Comparison of ENCODE assay signal across 8 cellular contexts in the genomic region with DNA sequence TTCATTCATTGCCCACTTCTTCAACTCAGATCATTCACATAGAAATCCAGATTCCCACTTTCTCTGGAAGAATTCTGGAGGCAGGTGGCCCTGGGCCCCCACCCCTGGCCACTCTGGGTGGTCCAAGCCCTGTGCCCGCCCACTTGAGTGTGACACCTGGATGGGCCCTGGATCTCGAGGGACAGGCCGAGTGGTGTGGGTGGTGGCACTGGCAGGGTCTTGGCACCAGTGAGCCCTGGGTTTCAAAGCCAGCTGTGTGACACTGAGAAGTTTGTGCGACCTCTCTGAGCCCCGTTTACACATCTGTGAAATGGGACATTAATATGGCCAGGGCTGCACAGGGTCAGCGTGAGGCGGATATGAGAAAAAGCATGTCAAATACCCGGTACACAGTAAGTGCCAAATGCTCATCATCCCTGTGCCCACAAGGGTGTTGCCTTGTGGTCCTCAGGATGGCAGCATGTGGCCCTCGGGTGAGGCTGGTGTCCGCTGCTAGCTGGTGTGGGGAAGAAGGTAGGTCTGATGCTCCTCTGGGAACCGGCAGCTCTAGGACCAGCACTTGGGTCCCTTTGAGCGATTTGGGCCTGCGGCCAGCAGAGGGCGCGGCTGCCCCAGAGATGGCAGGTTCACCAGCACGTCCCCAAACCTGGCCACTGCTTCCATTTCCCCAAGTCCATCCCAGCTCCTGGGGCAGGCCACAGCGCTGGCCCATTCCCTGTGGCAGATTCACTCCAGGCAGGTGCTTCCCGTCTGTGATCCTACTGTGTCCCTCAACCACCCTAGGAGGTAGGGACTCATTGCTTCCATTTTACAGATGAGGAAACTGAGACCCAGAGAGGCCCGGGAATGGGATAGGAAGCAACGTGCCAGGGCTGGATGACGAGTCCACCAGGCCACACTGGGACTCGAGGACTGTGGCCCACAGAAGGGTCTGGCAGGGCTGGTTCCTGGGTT. TPM values are rescaled to one million over a fixed set of nuclear protein-coding genes. Genes with fewer than 3 reads are reported as not detected.
DNase-seq lines count a peak whose midpoint lies in the region; ATAC-seq and TF ChIP-seq lines count a peak whose summit lies in the region.

No MANE protein-coding gene starts in this region.

- DNase-seq in EL (peak; percentile 76), HPDE6-E6E7 (ENCODE audit: extremely low spot score) (peak; percentile 64), OCI-M1 (lab: John Stamatoyannopoulos, UW) (peak; percentile 88), fibroblast of lung (ENCODE audit: low read depth in 2 of 2) (peak; percentile 57 to 80)
- peak; percentile 84 for DNase-seq in activated T-cell treated with anti-CD3 and anti-CD28 coated beads, Interleukin-2, amount 50 U/mL, for 24 hours
- DNase-seq in stimulated activated naive B cell treated with anti-CD40 and anti-IgM and Interleukin-4, amounts not matched to agents 10 μg/mL and 1 μg/mL and 100 μg/mL, for 72 hours = peak; percentile 65

- H3K27ac Mint-ChIP-seq in activated T-cell treated with anti-CD3 and anti-CD28 coated beads, Interleukin-2, amount 50 U/mL, for 24 hours = no peak overlapping the region
- no peak overlapping the region for H3K27ac Mint-ChIP-seq in nephron
- H3K27ac Mint-ChIP-seq in stimulated activated naive B cell treated with anti-CD40 and anti-IgM and Interleukin-4, amounts not matched to agents 10 μg/mL and 1 μg/mL and 100 μg/mL, for 72 hours = no peak overlapping the region

- no peak overlapping the region for H3K9ac ChIP-seq in fibroblast of lung (ENCODE audit: insufficient read depth, low read length)

- no peak overlapping the region for H3K4me3 ChIP-seq in fibroblast of lung (replicated peaks in 1 of 4; ENCODE audit: control extremely low read depth in 1 of 4, insufficient read depth in 1 of 4, low read depth in 3 of 4, low read length in 4 of 4)

- H3K4me1 Mint-ChIP-seq in activated T-cell treated with anti-CD3 and anti-CD28 coated beads, Interleukin-2, amount 50 U/mL, for 24 hours (ENCODE audit: low read depth) = peaks cover 14% of the 10 kb centered on the region
- H3K4me1 Mint-ChIP-seq in nephron = peaks cover 19% of the 10 kb centered on the region
- peaks cover 10 to 36% of the 10 kb centered on the region in 2 donors for H3K4me1 Mint-ChIP-seq in stimulated activated naive B cell treated with anti-CD40 and anti-IgM and Interleukin-4, amounts not matched to agents 10 μg/mL and 1 μg/mL and 100 μg/mL, for 72 hours

- H3K36me3 ChIP-seq in fibroblast of lung (ENCODE audit: control insufficient read depth, insufficient read depth, low read length) = peaks cover 10% of the 10 kb centered on the region

- H3K9me3 Mint-ChIP-seq in activated T-cell treated with anti-CD3 and anti-CD28 coated beads, Interleukin-2, amount 50 U/mL, for 24 hours = no peaks in the 10 kb centered on the region
- no peaks in the 10 kb centered on the region for H3K9me3 Mint-ChIP-seq in nephron
- H3K9me3 Mint-ChIP-seq in stimulated activated naive B cell treated with anti-CD40 and anti-IgM and Interleukin-4, amounts not matched to agents 10 μg/mL and 1 μg/mL and 100 μg/mL, for 72 hours = no peaks in the 10 kb centered on the region

- peaks cover 33% of the 10 kb centered on the region for H3K27me3 Mint-ChIP-seq in activated T-cell treated with anti-CD3 and anti-CD28 coated beads, Interleukin-2, amount 50 U/mL, for 24 hours
- peaks cover 16% of the 10 kb centered on the region for H3K27me3 Mint-ChIP-seq in nephron (ENCODE audit: low read depth)
- peaks cover 21 to 23% of the 10 kb centered on the region in 2 donors for H3K27me3 Mint-ChIP-seq in stimulated activated naive B cell treated with anti-CD40 and anti-IgM and Interleukin-4, amounts not matched to agents 10 μg/mL and 1 μg/mL and 100 μg/mL, for 72 hours

- H3K79me2 ChIP-seq in fibroblast of lung (ENCODE audit: control insufficient read depth, insufficient read depth, low read length) = peaks cover 4% of the 10 kb centered on the region

- no peaks in the 10 kb centered on the region for H3K36me3 Mint-ChIP-seq in activated T-cell treated with anti-CD3 and anti-CD28 coated beads, Interleukin-2, amount 50 U/mL, for 24 hours (ENCODE audit: low read depth)
- H3K36me3 Mint-ChIP-seq in nephron (ENCODE audit: low read depth) = no peaks in the 10 kb centered on the region
- H3K36me3 Mint-ChIP-seq in stimulated activated naive B cell treated with anti-CD40 and anti-IgM and Interleukin-4, amounts not matched to agents 10 μg/mL and 1 μg/mL and 100 μg/mL, for 72 hours = peaks cover 16 to 27% of the 10 kb centered on the region in 2 donors

- peak overlapping the region; percentile 8 for H3K4me2 ChIP-seq in fibroblast of lung (ENCODE audit: extremely low read depth, insufficient read depth, low read length)

- H2AFZ ChIP-seq in fibroblast of lung (ENCODE audit: low read length) = no peak overlapping the region

- H3K27me3 ChIP-seq in fibroblast of lung (ENCODE audit: control insufficient read depth, insufficient read depth, low read length) = no peaks in the 10 kb centered on the region

- peaks cover 18% of the 10 kb centered on the region for H3K4me1 ChIP-seq in fibroblast of lung (ENCODE audit: control insufficient read depth, extremely low read depth, insufficient read depth, low read length)

- ATAC-seq in stimulated activated naive B cell treated with anti-CD40 and anti-IgM and Interleukin-4, amounts not matched to agents 10 μg/mL and 1 μg/mL and 100 μg/mL, for 72 hours (replicated peaks) = peak; percentile 59
- no peak for ATAC-seq in GM18907 (IDR thresholded peaks at IDR 0.05; ENCODE audit: unreplicated experiment)

- no peaks in the 10 kb centered on the region for H3K9me3 ChIP-seq in fibroblast of lung (ENCODE audit: control insufficient read depth, insufficient read depth, low read depth, low read length)

- TF ChIP-seq CTCF in fibroblast of lung (conservative IDR thresholded peaks at IDR 0.05 in 1 of 2, IDR thresholded peaks at IDR 0.05 in 1 of 2; ENCODE audit: low read depth in 1 of 2, low read length in 2 of 2) (peak; percentile 60 to 85), nephron (IDR thresholded peaks at IDR 0.05; ENCODE audit: unreplicated experiment in 3 of 3) (peak; percentile 79 to 86 (median 80))

- no peak overlapping the region for H3K27ac ChIP-seq in fibroblast of lung (ENCODE audit: insufficient read depth, low read length)

- no peaks in the 10 kb centered on the region for H4K20me1 ChIP-seq in fibroblast of lung (ENCODE audit: control insufficient read depth, extremely low read depth, insufficient read depth, low read length)

- H3K4me3 Mint-ChIP-seq in activated T-cell treated with anti-CD3 and anti-CD28 coated beads, Interleukin-2, amount 50 U/mL, for 24 hours = no peak overlapping the region
- no peak overlapping the region for H3K4me3 Mint-ChIP-seq in nephron
- no peak overlapping the region for H3K4me3 Mint-ChIP-seq in stimulated activated naive B cell treated with anti-CD40 and anti-IgM and Interleukin-4, amounts not matched to agents 10 μg/mL and 1 μg/mL and 100 μg/mL, for 72 hours

RNA-seq across cellular contexts. Expression of a gene that starts 3.6 kb away (rescaled TPM):
- total RNA-seq in fibroblast of lung = 3.6 and 6.6 TPM in 2 replicates
- 2.1 and 5.5 TPM in 2 replicates for polyA plus RNA-seq in fibroblast of lung
- polyA plus RNA-seq in fibroblast of lung (2012) = 6.1 and 9.8 TPM in 2 replicates
- polyA minus RNA-seq in fibroblast of lung (ENCODE audit: low replicate concordance) = 7.8 and 8.5 TPM in 2 replicates

RNA-seq across cellular contexts. Expression of a gene that starts 11.4 kb away (rescaled TPM):
- under 0.01 and 0.17 TPM in 2 replicates for total RNA-seq in fibroblast of lung
- 0.03 and 0.41 TPM in 2 replicates for polyA plus RNA-seq in fibroblast of lung
- polyA plus RNA-seq in fibroblast of lung (2012) = 0.44 and 0.60 TPM in 2 replicates
- not detected in 2 replicates for polyA minus RNA-seq in fibroblast of lung (ENCODE audit: low replicate concordance)

RNA-seq across cellular contexts. Expression of a gene that starts 57.7 kb away (rescaled TPM):
- 3.3 and 3.8 TPM in 2 replicates for total RNA-seq in fibroblast of lung
- 1.0 TPM in 2 replicates for polyA plus RNA-seq in fibroblast of lung
- polyA plus RNA-seq in fibroblast of lung (2012) = 1.4 and 1.7 TPM in 2 replicates
- polyA minus RNA-seq in fibroblast of lung (ENCODE audit: low replicate concordance) = 2.2 and 3.7 TPM in 2 replicates
